ENCODE assay signal across 17 cellular contexts in genomic region chr7:78558571-78558970, GRCh38.
"Had no signal": no experiment of that assay in that cellular context is flagged by ENCODE, and none has a peak within 500 bp of the region (broad histone marks: within the 10 kb centered on the region; RNA-seq: fewer than 3 reads in every experiment).

No MANE protein-coding gene starts in this region.

- H3K27me3 Mint-ChIP-seq: activated naive CD4-positive, alpha-beta T cell treated with anti-CD3 and anti-CD28 coated beads, Interleukin-2, amount 50 U/mL, for 24 hours; dendritic cell treated with granulocyte-macrophage colony-stimulating factor and Interleukin-4, amounts not matched to agents 40 ng/mL and 50 ng/mL, for 4 days; naive thymus-derived CD8-positive, alpha-beta T cell; stimulated activated memory B cell treated with anti-CD40 and anti-IgM and Interleukin-4, amounts not matched to agents 10 μg/mL and 1 μg/mL and 100 μg/mL, for 72 hours had no signal

- H3K4me1 Mint-ChIP-seq: activated naive CD4-positive, alpha-beta T cell treated with anti-CD3 and anti-CD28 coated beads, Interleukin-2, amount 50 U/mL, for 24 hours; stimulated activated memory B cell treated with anti-CD40 and anti-IgM and Interleukin-4, amounts not matched to agents 10 μg/mL and 1 μg/mL and 100 μg/mL, for 72 hours had no signal

- DNase-seq: activated CD4-positive, alpha-beta T cell treated with anti-CD3 and anti-CD28 coated beads, Interleukin-2, amount 50 U/mL, for 4 hours; activated gamma-delta T cell; effector memory CD4-positive, alpha-beta T cell; esophagus squamous epithelium; kidney; left ventricle myocardium inferior; mesenchymal stem cell; naive thymus-derived CD8-positive, alpha-beta T cell; sigmoid colon; spleen; stimulated activated CD4-positive, alpha-beta T cell treated with anti-CD3 and anti-CD28 coated beads, Interleukin-4, amount 100 ng/mL, for 4 hours; T-helper 2 cell; tibial artery had no signal

- H3K4me1 ChIP-seq: esophagus squamous epithelium, left ventricle myocardium inferior, parathyroid adenoma, sigmoid colon, spleen, tibial artery had no signal

- H2AFZ ChIP-seq: parathyroid adenoma had no signal

- H3K36me3 ChIP-seq: esophagus squamous epithelium, left ventricle myocardium inferior, sigmoid colon, spleen, tibial artery had no signal

- H3K4me3 Mint-ChIP-seq: activated naive CD4-positive, alpha-beta T cell treated with anti-CD3 and anti-CD28 coated beads, Interleukin-2, amount 50 U/mL, for 24 hours; dendritic cell treated with granulocyte-macrophage colony-stimulating factor and Interleukin-4, amounts not matched to agents 40 ng/mL and 50 ng/mL, for 4 days; naive thymus-derived CD8-positive, alpha-beta T cell; stimulated activated memory B cell treated with anti-CD40 and anti-IgM and Interleukin-4, amounts not matched to agents 10 μg/mL and 1 μg/mL and 100 μg/mL, for 72 hours had no signal

- H3K27ac Mint-ChIP-seq: activated naive CD4-positive, alpha-beta T cell treated with anti-CD3 and anti-CD28 coated beads, Interleukin-2, amount 50 U/mL, for 24 hours; dendritic cell treated with granulocyte-macrophage colony-stimulating factor and Interleukin-4, amounts not matched to agents 40 ng/mL and 50 ng/mL, for 4 days; naive thymus-derived CD8-positive, alpha-beta T cell; stimulated activated memory B cell treated with anti-CD40 and anti-IgM and Interleukin-4, amounts not matched to agents 10 μg/mL and 1 μg/mL and 100 μg/mL, for 72 hours had no signal

- H3K27me3 ChIP-seq: esophagus squamous epithelium, sigmoid colon, spleen, tibial artery had no signal

- ATAC-seq: naive thymus-derived CD8-positive, alpha-beta T cell; stimulated activated memory B cell treated with anti-CD40 and anti-IgM and Interleukin-4, amounts not matched to agents 10 μg/mL and 1 μg/mL and 100 μg/mL, for 72 hours had no signal

- H3K9me3 ChIP-seq: esophagus squamous epithelium, left ventricle myocardium inferior, sigmoid colon, spleen, tibial artery had no signal

- H3K9me3 Mint-ChIP-seq: activated naive CD4-positive, alpha-beta T cell treated with anti-CD3 and anti-CD28 coated beads, Interleukin-2, amount 50 U/mL, for 24 hours; stimulated activated memory B cell treated with anti-CD40 and anti-IgM and Interleukin-4, amounts not matched to agents 10 μg/mL and 1 μg/mL and 100 μg/mL, for 72 hours had no signal

- H3K27ac ChIP-seq: esophagus squamous epithelium, left ventricle myocardium inferior, parathyroid adenoma, sigmoid colon, spleen, tibial artery had no signal

- H3K9ac ChIP-seq: parathyroid adenoma had no signal

- H3K4me3 ChIP-seq: esophagus squamous epithelium, left ventricle myocardium inferior, sigmoid colon, spleen, tibial artery had no signal

- H3K36me3 Mint-ChIP-seq: activated naive CD4-positive, alpha-beta T cell treated with anti-CD3 and anti-CD28 coated beads, Interleukin-2, amount 50 U/mL, for 24 hours; naive thymus-derived CD8-positive, alpha-beta T cell; stimulated activated memory B cell treated with anti-CD40 and anti-IgM and Interleukin-4, amounts not matched to agents 10 μg/mL and 1 μg/mL and 100 μg/mL, for 72 hours had no signal

- H3K79me2 ChIP-seq: parathyroid adenoma had no signal
